ENCODE assay signal across 16 cellular contexts in genomic region chr1:163874070-163874469, GRCh38.
DNase-seq lines count a peak whose midpoint lies in the region; ATAC-seq and TF ChIP-seq lines count a peak whose summit lies in the region.
"Had no signal": no experiment of that assay in that cellular context is flagged by ENCODE, and none has a peak within 500 bp of the region (broad histone marks: within the 10 kb centered on the region; RNA-seq: fewer than 3 reads in every experiment).

No MANE protein-coding gene starts in this region.

- H3K27me3 ChIP-seq in BE2C: no peaks in the 10 kb centered on the region
- H3K27me3 ChIP-seq: MG63 had no signal

- H3K4me1 Mint-ChIP-seq in WTC11 (peaks cover 26% of the 10 kb centered on the region), glutamatergic neuron (ENCODE audit: low read depth, unreplicated experiment) (peaks cover 15% of the 10 kb centered on the region)
- H3K4me1 Mint-ChIP-seq: activated CD4-positive, alpha-beta T cell treated with anti-CD3 and anti-CD28 coated beads for 36 hours had no signal

- CTCF ChIA-PET in WTC11 (lab: Charles Lee): interaction anchor here (0.6 to 1.2 kb wide), 16 partner anchors 10 to 337 kb away, joined by 3 to 6 read pairs (median 3); no protein-coding TSS in a partner anchor

- no peak overlapping the region for H3K4me3 Mint-ChIP-seq in WTC11
- no peak overlapping the region for H3K4me3 Mint-ChIP-seq in glutamatergic neuron (ENCODE audit: unreplicated experiment)
- H3K4me3 Mint-ChIP-seq: activated CD4-positive, alpha-beta T cell treated with anti-CD3 and anti-CD28 coated beads for 36 hours had no signal

- DNase-seq in BE2C (no peak), HCEC 1CT (peak; percentile 34), WTC11 (ENCODE audit: low spot score) (peak; percentile 30), glutamatergic neuron (no peak), retina (no peak), medulla oblongata (ENCODE audit: extremely low spot score) (no peak), LoVo (ENCODE audit: low spot score) (no peak)
- DNase-seq: activated CD4-positive, alpha-beta T cell treated with anti-CD3 and anti-CD28 coated beads for 36 hours; COR-L47; MG63; NCI-H510A treated with DMSO at 0.1 percent for 48 hours; occipital lobe; stimulated activated naive CD4-positive, alpha-beta T cell had no signal

- no peaks in the 10 kb centered on the region for H3K9me3 ChIP-seq in BE2C
- H3K9me3 ChIP-seq: MG63 had no signal

- ATAC-seq in WTC11 (peak; percentile 68; the same call in 1 of the 2 replicates), HG02759 (IDR thresholded peaks at IDR 0.05; ENCODE audit: unreplicated experiment) (no peak)
- ATAC-seq: activated CD4-positive, alpha-beta T cell treated with anti-CD3 and anti-CD28 coated beads for 36 hours; left lobe of liver had no signal

- H3K36me3 Mint-ChIP-seq in WTC11: no peaks in the 10 kb centered on the region
- no peaks in the 10 kb centered on the region for H3K36me3 Mint-ChIP-seq in glutamatergic neuron (ENCODE audit: unreplicated experiment)

- peaks cover 11% of the 10 kb centered on the region for H3K9me3 Mint-ChIP-seq in WTC11
- peaks cover 2% of the 10 kb centered on the region for H3K9me3 Mint-ChIP-seq in glutamatergic neuron (ENCODE audit: unreplicated experiment)

- H3K27me3 Mint-ChIP-seq in WTC11 (ENCODE audit: low read depth): no peaks in the 10 kb centered on the region
- H3K27me3 Mint-ChIP-seq in glutamatergic neuron (ENCODE audit: unreplicated experiment): no peaks in the 10 kb centered on the region
- H3K27me3 Mint-ChIP-seq: activated CD4-positive, alpha-beta T cell treated with anti-CD3 and anti-CD28 coated beads for 36 hours had no signal

- TF ChIP-seq CTCF in BE2C (IDR thresholded peaks at IDR 0.05; ENCODE audit: low read depth, low read length): peak; percentile 49
- peak; percentile 70; the same call in 1 of the 2 replicates for TF ChIP-seq CTCF in WTC11 (IDR thresholded peaks at IDR 0.05)
- peak; percentile 73 for TF ChIP-seq CTCF in glutamatergic neuron (IDR thresholded peaks at IDR 0.05; ENCODE audit: partially characterized antibody, unreplicated experiment)

- H3K4me1 ChIP-seq in BE2C: no peaks in the 10 kb centered on the region

- POLR2A ChIA-PET in WTC11 (lab: Charles Lee): no interaction called here

- H3K36me3 ChIP-seq in BE2C: no peaks in the 10 kb centered on the region
- H3K36me3 ChIP-seq: MG63 had no signal

- H3K4me3 ChIP-seq in BE2C (ENCODE audit: low read depth, low read length): no peak overlapping the region
- H3K4me3 ChIP-seq: MG63 had no signal

- H3K27ac Mint-ChIP-seq in WTC11 (no peak overlapping the region), glutamatergic neuron (ENCODE audit: unreplicated experiment) (no peak overlapping the region)
- H3K27ac Mint-ChIP-seq: activated CD4-positive, alpha-beta T cell treated with anti-CD3 and anti-CD28 coated beads for 36 hours; activated T-helper 2 cell treated with anti-CD3 and anti-CD28 coated beads, Interferon-gamma antibody, Interleukin-2, Interleukin-4, amounts not matched to agents 10 μg/mL and 5 μg/mL and 100 μg/mL, durations not matched to agents 14 hours and 24 hours and 36 hours had no signal

TF ChIP-seq in WTC11, 78 proteins besides CTCF, POLR2A, EP300 and RAD21:
- TF ChIP-seq GABPB1 (CRISPR knock-in tag; IDR thresholded peaks at IDR 0.05): no peak

Comparison
In these comparisons a context has a peak if more than half of its experiments do, and no peak if none do; other contexts are left out.
1. DNase-seq: peak in HCEC 1CT (single experiment) and WTC11 (single experiment); none in BE2C (single experiment), glutamatergic neuron (single experiment), retina (single experiment), medulla oblongata (single experiment) and LoVo (single experiment).
2. Peak in every context shown above with its lines, with median percentiles within 50 percentile points of each other: CTCF ChIP-seq.